ENCODE assay signal across 11 cellular contexts in the genomic region with DNA sequence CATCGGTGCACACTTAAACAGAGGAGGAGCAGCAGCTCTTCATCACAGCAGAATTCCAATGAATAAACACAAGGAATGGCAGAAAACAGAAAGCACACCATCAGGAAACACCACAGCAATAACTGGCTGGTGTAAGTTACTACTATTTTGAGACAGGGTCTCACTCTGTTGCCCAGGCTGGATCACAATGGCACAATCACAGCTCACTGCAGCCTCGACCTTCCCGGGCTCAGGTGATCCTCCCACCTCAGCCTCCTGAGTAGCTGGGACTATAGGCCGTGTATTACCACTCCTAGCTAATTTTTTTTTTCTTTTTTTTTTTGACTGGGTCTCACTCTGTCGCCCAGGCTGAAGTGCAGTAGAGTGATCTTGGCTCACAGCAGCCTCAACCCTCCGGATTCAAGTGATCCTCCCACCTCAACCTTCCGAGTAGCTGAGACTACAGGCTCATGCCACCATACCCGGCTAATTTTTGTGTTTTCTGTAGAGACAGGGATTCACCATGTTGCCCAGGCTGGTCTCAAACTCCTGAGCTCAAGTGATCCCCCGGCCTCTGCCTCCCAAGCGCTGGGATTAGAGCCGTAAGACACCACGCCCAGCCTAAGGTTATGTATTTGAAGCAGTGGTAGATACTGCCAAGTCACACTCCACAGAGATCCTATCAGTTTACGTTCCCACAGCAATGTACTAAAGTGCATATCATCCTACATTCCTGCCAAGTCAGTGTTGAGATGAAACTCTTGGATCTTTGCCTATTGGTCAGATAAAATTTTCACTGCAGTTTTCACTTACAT. TPM values are rescaled to one million over a fixed set of nuclear protein-coding genes. Genes with fewer than 3 reads are reported as not detected.
DNase-seq lines count a peak whose midpoint lies in the region; FAIRE-seq and TF ChIP-seq lines count a peak whose summit lies in the region.
"Had no signal": no experiment of that assay in that cellular context is flagged by ENCODE, and none has a peak within 500 bp of the region (broad histone marks: within the 10 kb centered on the region; RNA-seq: fewer than 3 reads in every experiment).

No MANE protein-coding gene starts in this region.

- no peak for TF ChIP-seq POLR2A in H54 (IDR thresholded peaks at IDR 0.05; ENCODE audit: low read depth, low read length)

- no peaks in the 10 kb centered on the region for H3K36me3 ChIP-seq in liver (ENCODE audit: control insufficient read depth in 4 of 4, insufficient read depth in 3 of 4, low read depth in 1 of 4, low read length in 3 of 4)

- H3K27ac ChIP-seq in liver (ENCODE audit: low read depth in 1 of 2, low read length in 2 of 2), result peak overlapping the region; percentile 88 to 97

- no peak for FAIRE-seq in H54 (lab: Jason Lieb, UNC)

- WGBS in liver, result 33% methylated on average over 13 of the region's 13 CpGs

- TF ChIP-seq RAD21 in liver (IDR thresholded peaks at IDR 0.05), result no peak

- DNase-seq in ACHN, result peak; percentile 34
- DNase-seq in LoVo (ENCODE audit: low spot score), result peak; percentile 46
- peak; percentile 79 to 89 for DNase-seq in cardiac fibroblast (ENCODE audit: low read depth in 2 of 2)
- no peak for DNase-seq in activated naive CD4-positive, alpha-beta T cell (lab: John Stamatoyannopoulos, UW)
- no peak for DNase-seq in H54 (ENCODE audit: insufficient read length, low spot score)
- DNase-seq in 8988T, result no peak
- DNase-seq in OCI-M2 (lab: John Stamatoyannopoulos, UW; ENCODE audit: unreplicated experiment), result no peak
- DNase-seq: activated naive CD8-positive, alpha-beta T cell treated with anti-CD3 and anti-CD28 coated beads, Interleukin-2, amount 50 U/mL, for 24 hours; CD4-positive, alpha-beta T cell; NCI-H774 had no signal

- H3K4me3 ChIP-seq in cardiac fibroblast (replicated peaks in 1 of 2; ENCODE audit: low read depth in 2 of 2, low read length in 2 of 2) (no peak overlapping the region), liver (ENCODE audit: low read depth in 1 of 3, low read length in 3 of 3) (peak overlapping the region; percentile 24 to 54 (median 38))

- TF ChIP-seq CTCF in cardiac fibroblast (IDR thresholded peaks at IDR 0.05; ENCODE audit: low read depth, low read length) (no peak), liver (IDR thresholded peaks at IDR 0.05; ENCODE audit: low read depth, low read length, missing input control) (no peak)

- peak overlapping the region; percentile 49 to 65 for H3K9ac ChIP-seq in liver (ENCODE audit: low read depth in 1 of 2, low read length in 2 of 2)

- in situ Hi-C loops in ACHN (cut with HindIII; ENCODE audit: low pct_ligation_motif_present, low pct_unique_long_range_greater_than_20kb, low sequenced_read_pairs), result no loop called here

- no peaks in the 10 kb centered on the region for H3K9me3 ChIP-seq in liver (ENCODE audit: control insufficient read depth in 4 of 4, low read length in 3 of 4)

- H3K4me1 ChIP-seq in liver (ENCODE audit: control insufficient read depth in 4 of 4, insufficient read depth in 4 of 4, low read length in 3 of 4), result peaks cover 8 to 35% (median 18%) of the 10 kb centered on the region in 4 donors

- H3K27me3 ChIP-seq in liver (ENCODE audit: control insufficient read depth in 4 of 4, insufficient read depth in 4 of 4, low read length in 3 of 4), result no peaks in the 10 kb centered on the region

TF ChIP-seq in liver, 16 proteins besides CTCF, POLR2A, EP300 and RAD21:
- TF ChIP-seq FOXA2 (IDR thresholded peaks at IDR 0.05), result peak; percentile 46
- TF ChIP-seq, protein P1, sequence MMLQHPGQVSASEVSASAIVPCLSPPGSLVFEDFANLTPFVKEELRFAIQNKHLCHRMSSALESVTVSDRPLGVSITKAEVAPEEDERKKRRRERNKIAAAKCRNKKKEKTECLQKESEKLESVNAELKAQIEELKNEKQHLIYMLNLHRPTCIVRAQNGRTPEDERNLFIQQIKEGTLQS (IDR thresholded peaks at IDR 0.05), result no peak
- TF ChIP-seq NR2F2 (IDR thresholded peaks at IDR 0.05), result no peak
- peak; percentile 18 for TF ChIP-seq SP1 (IDR thresholded peaks at IDR 0.05)
- no peak for TF ChIP-seq YY1 (IDR thresholded peaks at IDR 0.05)
- TF ChIP-seq TAF1 (conservative IDR thresholded peaks at IDR 0.05), result no peak
- TF ChIP-seq, protein P2, sequence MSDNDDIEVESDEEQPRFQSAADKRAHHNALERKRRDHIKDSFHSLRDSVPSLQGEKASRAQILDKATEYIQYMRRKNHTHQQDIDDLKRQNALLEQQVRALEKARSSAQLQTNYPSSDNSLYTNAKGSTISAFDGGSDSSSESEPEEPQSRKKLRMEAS (IDR thresholded peaks at IDR 0.05), result no peak
- peak; percentile 36 for TF ChIP-seq HNF4G (IDR thresholded peaks at IDR 0.05)
- TF ChIP-seq JUND (IDR thresholded peaks at IDR 0.05), result peak in 1 of 2 donors; percentile 34
- TF ChIP-seq, protein P3, sequence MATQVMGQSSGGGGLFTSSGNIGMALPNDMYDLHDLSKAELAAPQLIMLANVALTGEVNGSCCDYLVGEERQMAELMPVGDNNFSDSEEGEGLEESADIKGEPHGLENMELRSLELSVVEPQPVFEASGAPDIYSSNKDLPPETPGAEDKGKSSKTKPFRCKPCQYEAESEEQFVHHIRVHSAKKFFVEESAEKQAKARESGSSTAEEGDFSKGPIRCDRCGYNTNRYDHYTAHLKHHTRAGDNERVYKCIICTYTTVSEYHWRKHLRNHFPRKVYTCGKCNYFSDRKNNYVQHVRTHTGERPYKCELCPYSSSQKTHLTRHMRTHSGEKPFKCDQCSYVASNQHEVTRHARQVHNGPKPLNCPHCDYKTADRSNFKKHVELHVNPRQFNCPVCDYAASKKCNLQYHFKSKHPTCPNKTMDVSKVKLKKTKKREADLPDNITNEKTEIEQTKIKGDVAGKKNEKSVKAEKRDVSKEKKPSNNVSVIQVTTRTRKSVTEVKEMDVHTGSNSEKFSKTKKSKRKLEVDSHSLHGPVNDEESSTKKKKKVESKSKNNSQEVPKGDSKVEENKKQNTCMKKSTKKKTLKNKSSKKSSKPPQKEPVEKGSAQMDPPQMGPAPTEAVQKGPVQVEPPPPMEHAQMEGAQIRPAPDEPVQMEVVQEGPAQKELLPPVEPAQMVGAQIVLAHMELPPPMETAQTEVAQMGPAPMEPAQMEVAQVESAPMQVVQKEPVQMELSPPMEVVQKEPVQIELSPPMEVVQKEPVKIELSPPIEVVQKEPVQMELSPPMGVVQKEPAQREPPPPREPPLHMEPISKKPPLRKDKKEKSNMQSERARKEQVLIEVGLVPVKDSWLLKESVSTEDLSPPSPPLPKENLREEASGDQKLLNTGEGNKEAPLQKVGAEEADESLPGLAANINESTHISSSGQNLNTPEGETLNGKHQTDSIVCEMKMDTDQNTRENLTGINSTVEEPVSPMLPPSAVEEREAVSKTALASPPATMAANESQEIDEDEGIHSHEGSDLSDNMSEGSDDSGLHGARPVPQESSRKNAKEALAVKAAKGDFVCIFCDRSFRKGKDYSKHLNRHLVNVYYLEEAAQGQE (IDR thresholded peaks at IDR 0.05), result no peak
- peak; percentile 56 to 74 for TF ChIP-seq HNF4A (conservative IDR thresholded peaks at IDR 0.05)
- TF ChIP-seq, protein P4, sequence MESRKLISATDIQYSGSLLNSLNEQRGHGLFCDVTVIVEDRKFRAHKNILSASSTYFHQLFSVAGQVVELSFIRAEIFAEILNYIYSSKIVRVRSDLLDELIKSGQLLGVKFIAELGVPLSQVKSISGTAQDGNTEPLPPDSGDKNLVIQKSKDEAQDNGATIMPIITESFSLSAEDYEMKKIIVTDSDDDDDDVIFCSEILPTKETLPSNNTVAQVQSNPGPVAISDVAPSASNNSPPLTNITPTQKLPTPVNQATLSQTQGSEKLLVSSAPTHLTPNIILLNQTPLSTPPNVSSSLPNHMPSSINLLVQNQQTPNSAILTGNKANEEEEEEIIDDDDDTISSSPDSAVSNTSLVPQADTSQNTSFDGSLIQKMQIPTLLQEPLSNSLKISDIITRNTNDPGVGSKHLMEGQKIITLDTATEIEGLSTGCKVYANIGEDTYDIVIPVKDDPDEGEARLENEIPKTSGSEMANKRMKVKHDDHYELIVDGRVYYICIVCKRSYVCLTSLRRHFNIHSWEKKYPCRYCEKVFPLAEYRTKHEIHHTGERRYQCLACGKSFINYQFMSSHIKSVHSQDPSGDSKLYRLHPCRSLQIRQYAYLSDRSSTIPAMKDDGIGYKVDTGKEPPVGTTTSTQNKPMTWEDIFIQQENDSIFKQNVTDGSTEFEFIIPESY (IDR thresholded peaks at IDR 0.05), result peak; percentile 45
- TF ChIP-seq EGR1 (IDR thresholded peaks at IDR 0.05; ENCODE audit: low read depth in 2 of 2), result no peak
- peak; percentile 43 to 62 for TF ChIP-seq RXRA (IDR thresholded peaks at IDR 0.05)
- TF ChIP-seq GABPA (IDR thresholded peaks at IDR 0.05 in 1 of 2, conservative IDR thresholded peaks at IDR 0.05 in 1 of 2), result no peak
- no peak for TF ChIP-seq FOXA1 (IDR thresholded peaks at IDR 0.05)

RNA-seq across cellular contexts. Expression of a gene that starts 20.7 kb away (rescaled TPM):
- 100 to 1,000 TPM in 1 of 2 donors, 10 to 100 TPM in 1; 96.0 to 129 TPM for total RNA-seq in liver
- 100 to 1,000 TPM in 1 of 2 donors, 10 to 100 TPM in 1; 78.3 to 148 TPM for polyA plus RNA-seq in liver

RNA-seq across cellular contexts. Expression of a gene that starts 42.1 kb away (rescaled TPM):
- 10 to 100 TPM; 10.2 to 11.6 TPM for total RNA-seq in liver
- 1 to 10 TPM in 1 of 2 donors, under 1 TPM in 1; 0.77 to 2.1 TPM for polyA plus RNA-seq in liver

Comparison
In these comparisons a context has a peak if more than half of its experiments do, and no peak if none do; other contexts are left out.
1. DNase-seq: peak in ACHN (single experiment), LoVo (single experiment) and cardiac fibroblast (2 of 2); none in activated naive CD4-positive, alpha-beta T cell (0 of 4), H54 (single experiment), 8988T (single experiment) and OCI-M2 (single experiment).
2. H3K4me3 ChIP-seq: peak in liver (3 of 3); none in cardiac fibroblast (0 of 2).